Comparison of ENCODE assay signal across 14 cellular contexts in genomic region chr16:56245197-56245596, GRCh38. TPM values are rescaled to one million over a fixed set of nuclear protein-coding genes. Genes with fewer than 3 reads are reported as not detected.
DNase-seq lines count a peak whose midpoint lies in the region; ATAC-seq, FAIRE-seq and TF ChIP-seq lines count a peak whose summit lies in the region.
"Had no signal": no experiment of that assay in that cellular context is flagged by ENCODE, and none has a peak within 500 bp of the region (broad histone marks: within the 10 kb centered on the region; RNA-seq: fewer than 3 reads in every experiment).

No MANE protein-coding gene starts in this region.

- no peaks in the 10 kb centered on the region for H3K36me3 Mint-ChIP-seq in stimulated activated memory B cell treated with anti-CD40 and anti-IgM and Interleukin-4, amounts not matched to agents 10 μg/mL and 1 μg/mL and 100 μg/mL, for 72 hours
- no peaks in the 10 kb centered on the region for H3K36me3 Mint-ChIP-seq in activated naive CD4-positive, alpha-beta T cell treated with anti-CD3 and anti-CD28 coated beads, Interleukin-2, amount 50 U/mL, for 72 hours

- POLR2A ChIA-PET in SK-N-SH (lab: Yijun Ruan, JAX) (interaction anchor here (1.0 kb wide), 1 partner anchor 43 kb away, joined by 3 read pairs; no protein-coding TSS in a partner anchor), RWPE1 (lab: Yijun Ruan, JAX; ENCODE audit: low non-redundant PET) (no interaction called here)

- no peak overlapping the region for H3K4me2 ChIP-seq in SK-N-SH

- H3K27me3 Mint-ChIP-seq in stimulated activated memory B cell treated with anti-CD40 and anti-IgM and Interleukin-4, amounts not matched to agents 10 μg/mL and 1 μg/mL and 100 μg/mL, for 72 hours = no peaks in the 10 kb centered on the region

- peaks cover 3% of the 10 kb centered on the region for H3K9me3 Mint-ChIP-seq in stimulated activated memory B cell treated with anti-CD40 and anti-IgM and Interleukin-4, amounts not matched to agents 10 μg/mL and 1 μg/mL and 100 μg/mL, for 72 hours
- H3K9me3 Mint-ChIP-seq in activated naive CD4-positive, alpha-beta T cell treated with anti-CD3 and anti-CD28 coated beads, Interleukin-2, amount 50 U/mL, for 72 hours = no peaks in the 10 kb centered on the region

- no peaks in the 10 kb centered on the region for H4K20me1 ChIP-seq in SK-N-SH (ENCODE audit: insufficient read depth)

- no peak for ATAC-seq in SK-N-SH treated with all-trans-retinoic acid at 6 μM for 48 hours
- no peak for ATAC-seq in stimulated activated memory B cell treated with anti-CD40 and anti-IgM and Interleukin-4, amounts not matched to agents 10 μg/mL and 1 μg/mL and 100 μg/mL, for 72 hours
- no peak for ATAC-seq in activated naive CD4-positive, alpha-beta T cell treated with anti-CD3 and anti-CD28 coated beads, Interleukin-2, amount 50 U/mL, for 72 hours

- H3K27me3 ChIP-seq in SK-N-SH (ENCODE audit: insufficient read depth) = no peaks in the 10 kb centered on the region
- H3K27me3 ChIP-seq: spleen, stomach had no signal

- no peak for FAIRE-seq in GM19239 (lab: Jason Lieb, UNC)
- FAIRE-seq: D721Med had no signal

- H3K9me3 ChIP-seq in SK-N-SH = no peaks in the 10 kb centered on the region
- H3K9me3 ChIP-seq: spleen, stomach had no signal

- no peaks in the 10 kb centered on the region for H3F3A ChIP-seq in SK-N-SH (replicated peaks; ENCODE audit: insufficient read depth)

- TF ChIP-seq RAD21 in SK-N-SH (IDR thresholded peaks at IDR 0.05; ENCODE audit: low read length) = no peak

- no peaks in the 10 kb centered on the region for H3K79me2 ChIP-seq in SK-N-SH (ENCODE audit: insufficient read depth)

- TF ChIP-seq EP300 in SK-N-SH (IDR thresholded peaks at IDR 0.05; ENCODE audit: borderline replicate concordance in 1 of 2, low read depth in 1 of 2, low read length in 1 of 2) = no peak

- H3K4me1 ChIP-seq in SK-N-SH (ENCODE audit: control insufficient read depth in 1 of 2, insufficient read depth in 2 of 2, low read depth in 1 of 2, low read length in 1 of 2) = peaks cover 0 to 36% of the 10 kb centered on the region in 2 experiments; a peak in 1 of 4 replicates

- no peak overlapping the region for H3K9ac ChIP-seq in SK-N-SH

- H2AFZ ChIP-seq in SK-N-SH (ENCODE audit: low read depth) = no peak overlapping the region

- TF ChIP-seq CTCF in SK-N-SH (IDR thresholded peaks at IDR 0.05) = no peak
- TF ChIP-seq CTCF in RWPE1 (conservative IDR thresholded peaks at IDR 0.05; ENCODE audit: low read depth) = no peak

- H3K27ac ChIP-seq in SK-N-SH (ENCODE audit: low read depth in 2 of 2, low read length in 1 of 2) (peak overlapping the region in 1 of 2 experiments; percentile 92; a peak in 2 of 4 replicates), RWPE1 (no peak overlapping the region)
- H3K27ac ChIP-seq: 22Rv1 had no signal

- DNase-seq in SK-N-SH = no peak
- peak; percentile 66 for DNase-seq in RWPE1 (ENCODE audit: low spot score)
- peak; percentile 7 for DNase-seq in fibroblast of peridontal ligament (ENCODE audit: extremely low read depth)
- DNase-seq in GM19239 (ENCODE audit: insufficient read length, low spot score) = no peak
- DNase-seq in activated CD4-positive, CD25-positive, alpha-beta regulatory T cell treated with anti-CD3 and anti-CD28 coated beads, Interleukin-2, amount 50 U/mL, for 72 hours = no peak
- DNase-seq in activated naive CD4-positive, alpha-beta T cell treated with anti-CD3 and anti-CD28 coated beads, Interleukin-2, amount 50 U/mL, for 72 hours (ENCODE audit: low spot score in 2 of 2) = no peak
- DNase-seq: activated naive CD4-positive, alpha-beta T cell treated with anti-CD3 and anti-CD28 coated beads, Interleukin-2, amount 50 U/mL, for 16 hours; cerebellar nuclear complex; spleen; stomach had no signal

- H3K9me2 ChIP-seq in SK-N-SH = no peaks in the 10 kb centered on the region

- peak overlapping the region; percentile 9 for H3K27ac Mint-ChIP-seq in stimulated activated memory B cell treated with anti-CD40 and anti-IgM and Interleukin-4, amounts not matched to agents 10 μg/mL and 1 μg/mL and 100 μg/mL, for 72 hours
- no peak overlapping the region for H3K27ac Mint-ChIP-seq in activated naive CD4-positive, alpha-beta T cell treated with anti-CD3 and anti-CD28 coated beads, Interleukin-2, amount 50 U/mL, for 72 hours

- WGBS in SK-N-SH (ENCODE audit: low lambda C conversion rate) = 36% methylated on average over 6 of the region's 6 CpGs

- H3K4me3 Mint-ChIP-seq in stimulated activated memory B cell treated with anti-CD40 and anti-IgM and Interleukin-4, amounts not matched to agents 10 μg/mL and 1 μg/mL and 100 μg/mL, for 72 hours = no peak overlapping the region

- H3K4me1 Mint-ChIP-seq in stimulated activated memory B cell treated with anti-CD40 and anti-IgM and Interleukin-4, amounts not matched to agents 10 μg/mL and 1 μg/mL and 100 μg/mL, for 72 hours = peaks cover 19% of the 10 kb centered on the region

- CTCF ChIA-PET in SK-N-SH (lab: Yijun Ruan, JAX) (interaction anchor here (1.6 to 3.2 kb wide), 8 partner anchors 8 to 111 kb away, joined by 4 to 12 read pairs (median 6); no protein-coding TSS in a partner anchor), RWPE1 (lab: Yijun Ruan, JAX) (interaction anchor here (0.6 kb wide), 1 partner anchor 71 kb away, joined by 5 read pairs; no protein-coding TSS in a partner anchor)

- no peaks in the 10 kb centered on the region for H3K36me3 ChIP-seq in SK-N-SH (replicated peaks in 1 of 2; ENCODE audit: control insufficient read depth in 1 of 2, insufficient read depth in 2 of 2, low read length in 1 of 2)
- H3K36me3 ChIP-seq: spleen, stomach had no signal

- no peak overlapping the region for H3K4me3 ChIP-seq in SK-N-SH (ENCODE audit: low read depth in 2 of 2, low read length in 1 of 2)
- H3K4me3 ChIP-seq: spleen, stomach had no signal

TF ChIP-seq in SK-N-SH treated with all-trans-retinoic acid at 6 μM for 48 hours, 23 proteins besides CTCF, POLR2A, EP300 and RAD21:
- TF ChIP-seq ZNF70 (CRISPR knock-in tag; IDR thresholded peaks at IDR 0.05) (peak; percentile 35; the same call in 1 of the 2 replicates), ZNF565 (CRISPR knock-in tag; conservative IDR thresholded peaks at IDR 0.05; ENCODE audit: low read depth) (no peak), CREB5 (CRISPR knock-in tag; IDR thresholded peaks at IDR 0.05; ENCODE audit: low read depth) (no peak), ISL1 (CRISPR knock-in tag; IDR thresholded peaks at IDR 0.05) (no peak), ESRRG (CRISPR knock-in tag; IDR thresholded peaks at IDR 0.05) (no peak)

TF ChIP-seq in SK-N-SH, 30 proteins besides CTCF, POLR2A, EP300 and RAD21 (continues in another document):
- TF ChIP-seq RCOR1 (IDR thresholded peaks at IDR 0.05; ENCODE audit: low read length) = no peak
- no peak for TF ChIP-seq IRF3 (IDR thresholded peaks at IDR 0.05; ENCODE audit: low read depth, low read length)
- no peak for TF ChIP-seq USF1 (IDR thresholded peaks at IDR 0.05; ENCODE audit: borderline replicate concordance, low read depth)
- no peak for TF ChIP-seq TAF1 (IDR thresholded peaks at IDR 0.05; ENCODE audit: borderline replicate concordance, low read depth, low read length)
- TF ChIP-seq MEF2A (IDR thresholded peaks at IDR 0.05; ENCODE audit: borderline replicate concordance, low read depth) = no peak
- TF ChIP-seq USF2 (IDR thresholded peaks at IDR 0.05; ENCODE audit: borderline replicate concordance, low read depth, low read length) = no peak
- no peak for TF ChIP-seq ELF1 (IDR thresholded peaks at IDR 0.05)
- TF ChIP-seq RFX5 (IDR thresholded peaks at IDR 0.05; ENCODE audit: low read length) = no peak
- no peak for TF ChIP-seq MAX (IDR thresholded peaks at IDR 0.05; ENCODE audit: low read depth)

RNA-seq across cellular contexts. Expression of gene GNAO1, which starts 53.9 kb away (rescaled TPM):
- polyA plus RNA-seq in SK-N-SH (2012; rRNA removed) = 0.15 and 0.30 TPM in 2 replicates
- 0.13 and 0.37 TPM in 2 replicates for polyA plus RNA-seq in SK-N-SH (2012; cell fraction: cytosol; rRNA removed)
- polyA plus RNA-seq in SK-N-SH (2012; cell fraction: nucleus; rRNA removed) = 0.30 and 0.99 TPM in 2 replicates
- under 1 TPM; 0.25 to 0.37 TPM for total RNA-seq in activated naive CD4-positive, alpha-beta T cell treated with anti-CD3 and anti-CD28 coated beads, Interleukin-2, amount 50 U/mL, for 72 hours

Comparison
In these comparisons a context has a peak if more than half of its experiments do, and no peak if none do; other contexts are left out.
1. DNase-seq: peak in RWPE1 (single experiment) and fibroblast of peridontal ligament (single experiment); none in SK-N-SH (single experiment), GM19239 (single experiment), activated CD4-positive, CD25-positive, alpha-beta regulatory T cell treated with anti-CD3 and anti-CD28 coated beads, Interleukin-2, amount 50 U/mL, for 72 hours (single experiment) and activated naive CD4-positive, alpha-beta T cell treated with anti-CD3 and anti-CD28 coated beads, Interleukin-2, amount 50 U/mL, for 72 hours (0 of 2).